12 cellular contexts compared by ENCODE assay signal in genomic region chr12:62703011-62703380, GRCh38.
DNase-seq lines count a peak whose midpoint lies in the region; ATAC-seq and TF ChIP-seq lines count a peak whose summit lies in the region.
"Had no signal": no experiment of that assay in that cellular context is flagged by ENCODE, and none has a peak within 500 bp of the region (broad histone marks: within the 10 kb centered on the region; RNA-seq: fewer than 3 reads in every experiment).

No MANE protein-coding gene starts in this region.

- H3K4me1 ChIP-seq in A673 (ENCODE audit: insufficient read depth, low read length, poor library complexity, severe bottlenecking) = peaks cover 23% of the 10 kb centered on the region
- H3K4me1 ChIP-seq in testis = peaks cover 15% of the 10 kb centered on the region

- H3K36me3 ChIP-seq in A673 (ENCODE audit: insufficient read depth, low read length, poor library complexity, severe bottlenecking) = no peaks in the 10 kb centered on the region
- no peaks in the 10 kb centered on the region for H3K36me3 ChIP-seq in testis (ENCODE audit: low read depth, missing control alignments)
- H3K36me3 ChIP-seq: MG63 had no signal

- no peaks in the 10 kb centered on the region for H3K27me3 Mint-ChIP-seq in mesothelial cell of epicardium (ENCODE audit: low read depth)
- H3K27me3 Mint-ChIP-seq in activated T-cell treated with anti-CD3 and anti-CD28 coated beads, Interleukin-2, amount 50 U/mL, for 72 hours (ENCODE audit: low read depth) = peaks cover 4% of the 10 kb centered on the region

- TF ChIP-seq POLR2A in testis (IDR thresholded peaks at IDR 0.05) = no peak

- CTCF ChIA-PET in A673 (lab: Charles Lee) = interaction anchor here (0.5 kb wide), 1 partner anchor 16 kb away, joined by 3 read pairs; no protein-coding TSS in a partner anchor

- H3K27ac Mint-ChIP-seq in mesothelial cell of epicardium = peak overlapping the region; percentile 55
- no peak overlapping the region for H3K27ac Mint-ChIP-seq in activated T-cell treated with anti-CD3 and anti-CD28 coated beads, Interleukin-2, amount 50 U/mL, for 72 hours
- H3K27ac Mint-ChIP-seq: activated naive CD4-positive, alpha-beta T cell treated with anti-CD3 and anti-CD28 coated beads, Interleukin-2, amount 50 U/mL, for 72 hours; B cell had no signal

- WGBS in testis, 2 donors = 51 to 60% methylated on average over 4 of the region's 4 CpGs

- H3K27ac ChIP-seq in A673 (ENCODE audit: low read depth, low read length, poor library complexity, severe bottlenecking) = peak overlapping the region; percentile 56
- H3K27ac ChIP-seq in testis = no peak overlapping the region

- H3K9me3 ChIP-seq in A673 (ENCODE audit: low read depth, low read length, poor library complexity, severe bottlenecking) (no peaks in the 10 kb centered on the region), testis (no peaks in the 10 kb centered on the region)
- H3K9me3 ChIP-seq: MG63 had no signal

- DNase-seq in A673 (ENCODE audit: low spot score) (peak; percentile 66), Kasumi-1 (lab: John Stamatoyannopoulos, UW) (peak; percentile 16 to 30), dermis blood vessel endothelial cell (peak; percentile 73), mesothelial cell of epicardium (ENCODE audit: low spot score in 2 of 2, unreplicated experiment in 2 of 2) (no peak), mesenteric fat pad (ENCODE audit: low spot score) (no peak), testis (no peak), NCI-H1092 (lab: John Stamatoyannopoulos, UW) (no peak)
- no peak for DNase-seq in activated T-cell treated with anti-CD3 and anti-CD28 coated beads, Interleukin-2, amount 50 U/mL, for 72 hours
- DNase-seq: activated CD4-positive, alpha-beta T cell treated with anti-CD3 and anti-CD28 coated beads for 4 hours had no signal

- no peaks in the 10 kb centered on the region for H3K9me3 Mint-ChIP-seq in mesothelial cell of epicardium
- H3K9me3 Mint-ChIP-seq in activated T-cell treated with anti-CD3 and anti-CD28 coated beads, Interleukin-2, amount 50 U/mL, for 72 hours = no peaks in the 10 kb centered on the region
- H3K9me3 Mint-ChIP-seq: activated naive CD4-positive, alpha-beta T cell treated with anti-CD3 and anti-CD28 coated beads, Interleukin-2, amount 50 U/mL, for 72 hours had no signal

- POLR2A ChIA-PET in A673 (lab: Charles Lee; ENCODE audit: low non-redundant PET) = no interaction called here

- H3K4me3 ChIP-seq in A673 (ENCODE audit: low read depth, low read length, poor library complexity, severe bottlenecking) = no peak overlapping the region
- H3K4me3 ChIP-seq in testis = no peak overlapping the region
- H3K4me3 ChIP-seq: MG63 had no signal

- TF ChIP-seq CTCF in A673 (conservative IDR thresholded peaks at IDR 0.05; ENCODE audit: low read depth, low read length) = no peak
- TF ChIP-seq CTCF in mesothelial cell of epicardium (IDR thresholded peaks at IDR 0.05; ENCODE audit: unreplicated experiment) = no peak
- no peak for TF ChIP-seq CTCF in testis (IDR thresholded peaks at IDR 0.05)

- no peaks in the 10 kb centered on the region for H3K27me3 ChIP-seq in A673 (replicated peaks; ENCODE audit: insufficient read depth, low read depth, low read length, poor library complexity)
- no peaks in the 10 kb centered on the region for H3K27me3 ChIP-seq in testis
- H3K27me3 ChIP-seq: MG63 had no signal

- H3K4me3 Mint-ChIP-seq in mesothelial cell of epicardium = no peak overlapping the region
- no peak overlapping the region for H3K4me3 Mint-ChIP-seq in activated T-cell treated with anti-CD3 and anti-CD28 coated beads, Interleukin-2, amount 50 U/mL, for 72 hours
- H3K4me3 Mint-ChIP-seq: B cell had no signal

- no TSS peak for BruUV-seq in A673 (replicated peaks; lab: Mats Ljungman, UMichigan)

- intact Hi-C loops in A673 (cut with micrococcal nuclease; ENCODE audit: unreplicated experiment) = no loop called here
- intact Hi-C loops in testis (cut with DNase I; ENCODE audit: low total_unique reads) = no loop called here

- H3K36me3 Mint-ChIP-seq in mesothelial cell of epicardium = peaks cover 1% of the 10 kb centered on the region
- H3K36me3 Mint-ChIP-seq in activated T-cell treated with anti-CD3 and anti-CD28 coated beads, Interleukin-2, amount 50 U/mL, for 72 hours (ENCODE audit: insufficient read depth in 2 of 2) = no peaks in the 10 kb centered on the region
- H3K36me3 Mint-ChIP-seq: activated naive CD4-positive, alpha-beta T cell treated with anti-CD3 and anti-CD28 coated beads, Interleukin-2, amount 50 U/mL, for 72 hours had no signal

- H3K4me1 Mint-ChIP-seq in mesothelial cell of epicardium = peaks cover 18% of the 10 kb centered on the region
- H3K4me1 Mint-ChIP-seq in activated T-cell treated with anti-CD3 and anti-CD28 coated beads, Interleukin-2, amount 50 U/mL, for 72 hours (ENCODE audit: low read depth) = no peaks in the 10 kb centered on the region
- H3K4me1 Mint-ChIP-seq: B cell had no signal

- ATAC-seq in activated T-cell treated with anti-CD3 and anti-CD28 coated beads, Interleukin-2, amount 50 U/mL, for 72 hours (replicated peaks in 1 of 2) = no peak
- ATAC-seq: activated naive CD4-positive, alpha-beta T cell treated with anti-CD3 and anti-CD28 coated beads, Interleukin-2, amount 50 U/mL, for 72 hours had no signal

Comparison
In these comparisons a context has a peak if more than half of its experiments do, and no peak if none do; other contexts are left out.
1. DNase-seq: peak in A673 (single experiment), Kasumi-1 (2 of 2) and dermis blood vessel endothelial cell (single experiment); none in mesothelial cell of epicardium (0 of 2), activated T-cell treated with anti-CD3 and anti-CD28 coated beads, Interleukin-2, amount 50 U/mL, for 72 hours (0 of 2), mesenteric fat pad (single experiment), testis (single experiment) and NCI-H1092 (single experiment).